1 cellular context compared by ENCODE assay signal in the genomic region with DNA sequence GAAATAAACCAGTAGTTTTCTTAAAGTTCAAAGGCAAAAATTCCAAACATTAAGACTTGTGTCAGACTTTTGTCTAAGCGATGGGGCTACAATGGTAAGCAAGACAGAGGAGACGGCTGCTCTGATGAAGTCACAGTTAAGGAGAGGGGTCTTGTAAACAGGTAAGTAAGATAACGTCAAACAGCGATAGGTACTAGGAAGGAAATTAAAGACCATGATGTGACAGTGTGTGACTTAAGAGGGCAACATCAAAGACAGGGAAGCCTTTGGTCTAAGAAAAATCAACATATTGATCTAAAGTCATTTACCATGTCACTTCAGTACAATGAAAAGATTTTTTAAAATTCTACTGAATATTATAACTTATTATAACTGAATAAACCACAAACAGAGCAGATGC.
TF ChIP-seq lines count a peak whose summit lies in the region.

No MANE protein-coding gene starts in this region.

TF ChIP-seq in K562, 482 proteins besides CTCF, POLR2A, EP300 and RAD21:
- TF ChIP-seq ZNF551 (CRISPR knock-in tag; IDR thresholded peaks at IDR 0.05) (no peak), RBM39 (optimal IDR thresholded peaks at IDR 0.05; ENCODE audit: low read depth, low read length) (no peak), ZC3H4 (CRISPR knock-in tag; IDR thresholded peaks at IDR 0.05; ENCODE audit: borderline replicate concordance) (no peak)
- TF ChIP-seq, protein P1, sequence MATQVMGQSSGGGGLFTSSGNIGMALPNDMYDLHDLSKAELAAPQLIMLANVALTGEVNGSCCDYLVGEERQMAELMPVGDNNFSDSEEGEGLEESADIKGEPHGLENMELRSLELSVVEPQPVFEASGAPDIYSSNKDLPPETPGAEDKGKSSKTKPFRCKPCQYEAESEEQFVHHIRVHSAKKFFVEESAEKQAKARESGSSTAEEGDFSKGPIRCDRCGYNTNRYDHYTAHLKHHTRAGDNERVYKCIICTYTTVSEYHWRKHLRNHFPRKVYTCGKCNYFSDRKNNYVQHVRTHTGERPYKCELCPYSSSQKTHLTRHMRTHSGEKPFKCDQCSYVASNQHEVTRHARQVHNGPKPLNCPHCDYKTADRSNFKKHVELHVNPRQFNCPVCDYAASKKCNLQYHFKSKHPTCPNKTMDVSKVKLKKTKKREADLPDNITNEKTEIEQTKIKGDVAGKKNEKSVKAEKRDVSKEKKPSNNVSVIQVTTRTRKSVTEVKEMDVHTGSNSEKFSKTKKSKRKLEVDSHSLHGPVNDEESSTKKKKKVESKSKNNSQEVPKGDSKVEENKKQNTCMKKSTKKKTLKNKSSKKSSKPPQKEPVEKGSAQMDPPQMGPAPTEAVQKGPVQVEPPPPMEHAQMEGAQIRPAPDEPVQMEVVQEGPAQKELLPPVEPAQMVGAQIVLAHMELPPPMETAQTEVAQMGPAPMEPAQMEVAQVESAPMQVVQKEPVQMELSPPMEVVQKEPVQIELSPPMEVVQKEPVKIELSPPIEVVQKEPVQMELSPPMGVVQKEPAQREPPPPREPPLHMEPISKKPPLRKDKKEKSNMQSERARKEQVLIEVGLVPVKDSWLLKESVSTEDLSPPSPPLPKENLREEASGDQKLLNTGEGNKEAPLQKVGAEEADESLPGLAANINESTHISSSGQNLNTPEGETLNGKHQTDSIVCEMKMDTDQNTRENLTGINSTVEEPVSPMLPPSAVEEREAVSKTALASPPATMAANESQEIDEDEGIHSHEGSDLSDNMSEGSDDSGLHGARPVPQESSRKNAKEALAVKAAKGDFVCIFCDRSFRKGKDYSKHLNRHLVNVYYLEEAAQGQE (CRISPR knock-in tag; IDR thresholded peaks at IDR 0.05; ENCODE audit: low read depth), result no peak
